ENCODE assay signal across 10 cellular contexts in genomic region chr5:10702911-10703491, GRCh38. TPM values are rescaled to one million over a fixed set of nuclear protein-coding genes. Genes with fewer than 3 reads are reported as not detected.
DNase-seq lines count a peak whose midpoint lies in the region; ATAC-seq and TF ChIP-seq lines count a peak whose summit lies in the region.
"Had no signal": no experiment of that assay in that cellular context is flagged by ENCODE, and none has a peak within 500 bp of the region (broad histone marks: within the 10 kb centered on the region; RNA-seq: fewer than 3 reads in every experiment).

No MANE protein-coding gene starts in this region.

- DNase-seq in PC-3, result peak; percentile 96
- no peak for DNase-seq in endothelial cell (ENCODE audit: low spot score)
- DNase-seq in lung (ENCODE audit: low spot score), result no peak
- DNase-seq in LoVo (ENCODE audit: low spot score), result no peak
- DNase-seq in pons (ENCODE audit: low spot score), result no peak
- DNase-seq in NCI-H2227 (lab: John Stamatoyannopoulos, UW; ENCODE audit: unreplicated experiment), result no peak
- DNase-seq: activated B cell treated with CpG ODN at 0.5 μM for 24 hours had no signal

- no peaks in the 10 kb centered on the region for H3K9me3 Mint-ChIP-seq in endothelial cell (ENCODE audit: unreplicated experiment)
- H3K9me3 Mint-ChIP-seq: activated B cell treated with CpG ODN at 0.5 μM for 24 hours had no signal

- H3K4me3 Mint-ChIP-seq in endothelial cell (ENCODE audit: unreplicated experiment), result no peak overlapping the region
- H3K4me3 Mint-ChIP-seq: activated B cell treated with CpG ODN at 0.5 μM for 24 hours had no signal

- intact Hi-C loops in PC-3 (cut with micrococcal nuclease), result loop anchor here (5.0 kb wide), 1 partner anchor 34 kb away; no protein-coding TSS in a partner anchor

- H3K4me3 ChIP-seq in BLaER1 (no peak overlapping the region), PC-3 (ENCODE audit: low read length) (peak overlapping the region; percentile 24), lung (no peak overlapping the region)
- H3K4me3 ChIP-seq: upper lobe of left lung had no signal

- peaks cover 43% of the 10 kb centered on the region for H3F3A ChIP-seq in PC-3 (ENCODE audit: low read length, unreplicated experiment)

- H3K36me3 ChIP-seq in BLaER1 (peaks cover 26% of the 10 kb centered on the region; the same call in 1 of the 2 replicates), PC-3 (ENCODE audit: low read depth, low read length) (peaks cover 44% of the 10 kb centered on the region), lung (ENCODE audit: control insufficient read depth in 2 of 2, insufficient read depth in 2 of 2, low read length in 2 of 2) (peaks cover 0 to 4% of the 10 kb centered on the region in 2 donors)
- H3K36me3 ChIP-seq: upper lobe of left lung had no signal

- H3K79me2 ChIP-seq in PC-3 (ENCODE audit: low read length), result peaks cover 68% of the 10 kb centered on the region

- H3K27ac ChIP-seq in BLaER1, result no peak overlapping the region; the same call in 1 of the 2 replicates
- peak overlapping the region; percentile 93 for H3K27ac ChIP-seq in PC-3 (ENCODE audit: low read length)
- H3K27ac ChIP-seq in lung (ENCODE audit: low read depth in 1 of 2, low read length in 1 of 2), result peak overlapping the region; percentile 11 to 54

- no peaks in the 10 kb centered on the region for H3K27me3 Mint-ChIP-seq in endothelial cell (ENCODE audit: unreplicated experiment)
- H3K27me3 Mint-ChIP-seq: activated B cell treated with CpG ODN at 0.5 μM for 24 hours had no signal

- TF ChIP-seq CTCF in PC-3 (conservative IDR thresholded peaks at IDR 0.05; ENCODE audit: low read depth, low read length) (no peak), endothelial cell (IDR thresholded peaks at IDR 0.05; ENCODE audit: unreplicated experiment) (no peak), lung (IDR thresholded peaks at IDR 0.05; ENCODE audit: control extremely low read depth, extremely low read depth) (no peak)

- peaks cover 62% of the 10 kb centered on the region for H3K4me1 ChIP-seq in BLaER1
- peaks cover 71% of the 10 kb centered on the region for H3K4me1 ChIP-seq in PC-3 (ENCODE audit: insufficient read depth, low read length)
- peaks cover 3 to 14% of the 10 kb centered on the region in 2 donors for H3K4me1 ChIP-seq in lung (ENCODE audit: control insufficient read depth in 2 of 2, insufficient read depth in 2 of 2, low read length in 2 of 2)

- peaks cover 70% of the 10 kb centered on the region for H3K4me1 Mint-ChIP-seq in endothelial cell (ENCODE audit: unreplicated experiment)

- peak overlapping the region; percentile 32; the same call in 1 of the 2 replicates for H3K4me2 ChIP-seq in BLaER1
- H3K4me2 ChIP-seq in PC-3 (ENCODE audit: low read length), result peak overlapping the region; percentile 71

- H3K9me2 ChIP-seq in PC-3 (replicated peaks; ENCODE audit: low read length), result no peaks in the 10 kb centered on the region

- H3K27ac Mint-ChIP-seq in endothelial cell (ENCODE audit: unreplicated experiment), result peak overlapping the region; percentile 70
- H3K27ac Mint-ChIP-seq: activated B cell treated with CpG ODN at 0.5 μM for 24 hours had no signal

- 75 to 79% methylated on average over 7 of the region's 7 CpGs for WGBS in lung, 2 donors

- H3K27me3 ChIP-seq in BLaER1 (no peaks in the 10 kb centered on the region), PC-3 (ENCODE audit: low read length) (no peaks in the 10 kb centered on the region), lung (ENCODE audit: control insufficient read depth, insufficient read depth) (no peaks in the 10 kb centered on the region)
- H3K27me3 ChIP-seq: upper lobe of left lung had no signal

- H3K9ac ChIP-seq in BLaER1 (no peak overlapping the region; the same call in 1 of the 2 replicates), PC-3 (ENCODE audit: low read length) (peak overlapping the region; percentile 75)

- peaks cover 21% of the 10 kb centered on the region for H3K36me3 Mint-ChIP-seq in endothelial cell (ENCODE audit: low read depth, unreplicated experiment)

- no peak overlapping the region for H2AFZ ChIP-seq in PC-3 (ENCODE audit: low read length)

- no TSS peak for BruUV-seq in PC-3 (replicated peaks; lab: Mats Ljungman, UMichigan)

- H4K20me1 ChIP-seq in BLaER1, result peaks cover 87% of the 10 kb centered on the region
- H4K20me1 ChIP-seq in PC-3 (ENCODE audit: low read length), result no peaks in the 10 kb centered on the region

- POLR2A ChIA-PET in PC-3 (lab: Charles Lee; ENCODE audit: unreplicated experiment), result interaction anchor here (0.5 to 0.6 kb wide), 2 partner anchors 101 to 1491 kb away, joined by 3 to 5 read pairs; no protein-coding TSS in a partner anchor

- ATAC-seq in PC-3 (peak; percentile 11), lung (ENCODE audit: insufficient read depth, low FRiP score) (no peak), GM19324 (IDR thresholded peaks at IDR 0.05; ENCODE audit: low FRiP score, unreplicated experiment) (no peak)

- CTCF ChIA-PET in PC-3 (lab: Charles Lee), result interaction anchor here (0.6 to 1.5 kb wide), 3 partner anchors 22 to 1018 kb away, joined by 3 to 6 read pairs (median 3); no protein-coding TSS in a partner anchor

- H3K9me3 ChIP-seq in BLaER1 (no peaks in the 10 kb centered on the region), PC-3 (ENCODE audit: low read length) (no peaks in the 10 kb centered on the region), lung (ENCODE audit: control insufficient read depth in 2 of 2, insufficient read depth in 1 of 2, low read length in 1 of 2) (no peaks in the 10 kb centered on the region)
- H3K9me3 ChIP-seq: upper lobe of left lung had no signal

RNA-seq across cellular contexts. Expression of gene DAP, which starts 58.0 kb away (rescaled TPM):
- total RNA-seq in PC-3 (2014; rRNA removed) (106 and 152 TPM in 2 replicates), endothelial cell (ENCODE audit: unreplicated experiment) (231 TPM), lung (100 to 1,000 TPM in 1 of 2 donors, 10 to 100 TPM in 1; 49.9 to 131 TPM)
- 10 to 100 TPM; 60.4 to 80.1 TPM for polyA plus RNA-seq in lung
